In the genomic region with DNA sequence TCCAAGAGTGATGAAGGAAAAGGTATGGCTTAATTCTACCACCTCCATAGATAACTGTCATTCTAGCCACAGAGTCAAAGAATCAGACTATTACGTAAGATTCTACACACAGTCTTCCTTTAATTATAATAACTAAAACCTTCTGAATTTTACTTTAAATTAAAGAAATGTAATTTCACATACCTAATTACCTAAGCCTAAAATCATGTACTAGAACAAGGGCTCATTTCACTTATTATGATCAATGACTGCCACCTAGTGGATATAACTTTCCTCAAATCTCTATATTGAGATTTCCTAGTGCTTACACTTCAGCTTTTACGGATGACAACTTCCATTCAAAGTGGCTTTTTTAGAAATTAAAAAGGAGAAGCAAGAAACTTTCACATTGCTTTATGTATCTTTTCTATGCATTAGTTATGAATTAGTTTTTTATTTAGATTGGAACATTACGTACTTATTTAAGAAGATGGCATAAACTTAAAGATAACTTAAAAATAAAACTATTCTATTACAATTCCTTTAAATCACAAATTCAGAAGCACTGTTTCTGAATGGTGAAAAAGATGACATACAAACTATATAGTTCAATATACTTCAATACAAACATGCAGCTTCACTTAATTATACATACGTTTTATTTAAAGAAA, we compare ENCODE assay signal across 8 cellular contexts. TPM values are rescaled to one million over a fixed set of nuclear protein-coding genes. Genes with fewer than 3 reads are reported as not detected.
DNase-seq lines count a peak whose midpoint lies in the region; ATAC-seq and TF ChIP-seq lines count a peak whose summit lies in the region.

No MANE protein-coding gene starts in this region.

- no peaks in the 10 kb centered on the region for H3K27me3 Mint-ChIP-seq in activated CD8-positive, alpha-beta T cell treated with anti-CD3 and anti-CD28 coated beads for 36 hours
- H3K27me3 Mint-ChIP-seq in activated CD8-positive, alpha-beta T cell treated with anti-CD3 and anti-CD28 coated beads, Interleukin-2, amount 10 ng/mL, durations not matched to agents 7 days and 5 days (ENCODE audit: low read depth): no peaks in the 10 kb centered on the region

- H3K36me3 ChIP-seq in Karpas-422 (ENCODE audit: insufficient read depth, low read length): no peaks in the 10 kb centered on the region
- peaks cover 32% of the 10 kb centered on the region for H3K36me3 ChIP-seq in neutrophil

- no peak overlapping the region for H3K9ac ChIP-seq in Karpas-422 (ENCODE audit: low read length)

- no peaks in the 10 kb centered on the region for H4K20me1 ChIP-seq in Karpas-422 (ENCODE audit: insufficient read depth, low read depth, low read length)

- no peak overlapping the region for H3K27ac Mint-ChIP-seq in activated CD8-positive, alpha-beta T cell treated with anti-CD3 and anti-CD28 coated beads for 36 hours
- no peak overlapping the region for H3K27ac Mint-ChIP-seq in activated CD8-positive, alpha-beta T cell treated with anti-CD3 and anti-CD28 coated beads, Interleukin-2, amount 10 ng/mL, durations not matched to agents 7 days and 5 days

- no peaks in the 10 kb centered on the region for H3K79me2 ChIP-seq in Karpas-422 (ENCODE audit: low read length)

- H3K4me1 ChIP-seq in Karpas-422 (ENCODE audit: low read length) (no peaks in the 10 kb centered on the region), neutrophil (ENCODE audit: control insufficient read depth in 1 of 2, insufficient read depth in 1 of 2, low read depth in 1 of 2, low read length in 1 of 2) (peaks cover 0 to 6% of the 10 kb centered on the region in 2 experiments)

- H2AFZ ChIP-seq in Karpas-422 (ENCODE audit: low read length): 0 out of 2 replicates have a peak overlapping the region, but pooled peaks have one; percentile 1

- no peaks in the 10 kb centered on the region for H3K9me3 Mint-ChIP-seq in activated CD8-positive, alpha-beta T cell treated with anti-CD3 and anti-CD28 coated beads for 36 hours
- H3K9me3 Mint-ChIP-seq in activated CD8-positive, alpha-beta T cell treated with anti-CD3 and anti-CD28 coated beads, Interleukin-2, amount 10 ng/mL, durations not matched to agents 7 days and 5 days (ENCODE audit: insufficient read depth): no peaks in the 10 kb centered on the region

- ATAC-seq in activated CD8-positive, alpha-beta T cell treated with anti-CD3 and anti-CD28 coated beads for 36 hours: peak; percentile 42
- no peak for ATAC-seq in activated CD8-positive, alpha-beta T cell treated with anti-CD3 and anti-CD28 coated beads, Interleukin-2, amount 10 ng/mL, durations not matched to agents 7 days and 5 days
- no peak for ATAC-seq in GM21526 (IDR thresholded peaks at IDR 0.05; ENCODE audit: low FRiP score, unreplicated experiment)

- H3K27me3 ChIP-seq in Karpas-422 (ENCODE audit: low read length) (no peaks in the 10 kb centered on the region), neutrophil (no peaks in the 10 kb centered on the region)

- TF ChIP-seq CTCF in activated CD8-positive, alpha-beta T cell treated with anti-CD3 and anti-CD28 coated beads for 36 hours (IDR thresholded peaks at IDR 0.05): peak; percentile 75
- TF ChIP-seq CTCF in neutrophil (IDR thresholded peaks at IDR 0.05): peak; percentile 34

- POLR2A ChIA-PET in activated CD8-positive, alpha-beta T cell treated with anti-CD3 and anti-CD28 coated beads for 36 hours (lab: Charles Lee): no interaction called here
- POLR2A ChIA-PET in activated CD8-positive, alpha-beta T cell treated with anti-CD3 and anti-CD28 coated beads, Interleukin-2, amount 10 ng/mL, durations not matched to agents 7 days and 5 days (lab: Charles Lee): no interaction called here

- H3K4me1 Mint-ChIP-seq in activated CD8-positive, alpha-beta T cell treated with anti-CD3 and anti-CD28 coated beads for 36 hours (ENCODE audit: low read depth): no peaks in the 10 kb centered on the region
- H3K4me1 Mint-ChIP-seq in activated CD8-positive, alpha-beta T cell treated with anti-CD3 and anti-CD28 coated beads, Interleukin-2, amount 10 ng/mL, durations not matched to agents 7 days and 5 days (ENCODE audit: low read depth): no peaks in the 10 kb centered on the region

- no peak for DNase-seq in activated CD8-positive, alpha-beta T cell treated with anti-CD3 and anti-CD28 coated beads for 36 hours
- DNase-seq in activated CD8-positive, alpha-beta T cell treated with anti-CD3 and anti-CD28 coated beads, Interleukin-2, amount 10 ng/mL, durations not matched to agents 7 days and 5 days: no peak
- DNase-seq in Karpas-422 (peak; percentile 82), RPMI8226 (peak; percentile 40), fibroblast of gingiva (ENCODE audit: low read depth) (peak; percentile 42)
- DNase-seq in activated naive CD4-positive, alpha-beta T cell treated with Interleukin-2 at 50 U/mL for 16 hours: no peak

- no peaks in the 10 kb centered on the region for H3K9me2 ChIP-seq in Karpas-422 (replicated peaks; ENCODE audit: insufficient read depth, low read length)

- no peak overlapping the region for H3K4me3 ChIP-seq in Karpas-422 (ENCODE audit: low read length)
- no peak overlapping the region for H3K4me3 ChIP-seq in neutrophil (ENCODE audit: low read depth in 1 of 2, low read length in 1 of 2)

- H3K27ac ChIP-seq in Karpas-422 (ENCODE audit: low read length) (no peak overlapping the region), neutrophil (no peak overlapping the region)

- H3K36me3 Mint-ChIP-seq in activated CD8-positive, alpha-beta T cell treated with anti-CD3 and anti-CD28 coated beads for 36 hours (ENCODE audit: low read depth): no peaks in the 10 kb centered on the region
- no peaks in the 10 kb centered on the region for H3K36me3 Mint-ChIP-seq in activated CD8-positive, alpha-beta T cell treated with anti-CD3 and anti-CD28 coated beads, Interleukin-2, amount 10 ng/mL, durations not matched to agents 7 days and 5 days (ENCODE audit: low read depth)

- H3K4me2 ChIP-seq in Karpas-422 (ENCODE audit: low read depth, low read length, poor library complexity, severe bottlenecking): no peak overlapping the region

- no peaks in the 10 kb centered on the region for H3K9me3 ChIP-seq in Karpas-422 (ENCODE audit: low read length)
- no peaks in the 10 kb centered on the region for H3K9me3 ChIP-seq in neutrophil

- CTCF ChIA-PET in activated CD8-positive, alpha-beta T cell treated with anti-CD3 and anti-CD28 coated beads for 36 hours (lab: Charles Lee): interaction anchor here (0.7 to 4.9 kb wide), 13 partner anchors 8 to 709 kb away, joined by 3 to 32 read pairs (median 3); no protein-coding TSS in a partner anchor
- CTCF ChIA-PET in activated CD8-positive, alpha-beta T cell treated with anti-CD3 and anti-CD28 coated beads, Interleukin-2, amount 10 ng/mL, durations not matched to agents 7 days and 5 days (lab: Charles Lee): interaction anchor here (1.1 to 2.9 kb wide), 5 partner anchors 9 to 475 kb away, joined by 5 to 19 read pairs (median 10); a partner anchor contains a TSS

- no peak overlapping the region for H3K4me3 Mint-ChIP-seq in activated CD8-positive, alpha-beta T cell treated with anti-CD3 and anti-CD28 coated beads for 36 hours
- H3K4me3 Mint-ChIP-seq in activated CD8-positive, alpha-beta T cell treated with anti-CD3 and anti-CD28 coated beads, Interleukin-2, amount 10 ng/mL, durations not matched to agents 7 days and 5 days: no peak overlapping the region

- intact Hi-C loops in activated CD8-positive, alpha-beta T cell treated with anti-CD3 and anti-CD28 coated beads for 36 hours (cut with micrococcal nuclease): no loop called here

RNA-seq across cellular contexts. Expression of a gene that starts 18.2 kb away (rescaled TPM):
- under 1 TPM in 1 of 2 experiments, not detected in 1; 0.45 TPM for total RNA-seq in activated CD8-positive, alpha-beta T cell treated with anti-CD3 and anti-CD28 coated beads for 36 hours
- total RNA-seq in activated CD8-positive, alpha-beta T cell treated with anti-CD3 and anti-CD28 coated beads, Interleukin-2, amount 10 ng/mL, durations not matched to agents 7 days and 5 days: under 1 TPM; 0.26 to 0.32 TPM
- 0.87 and 2.2 TPM in 2 replicates for total RNA-seq in Karpas-422 (2014; rRNA removed; shearing (Covaris generic); ENCODE audit: low replicate concordance)

Comparison
In these comparisons a context has a peak if more than half of its experiments do, and no peak if none do; other contexts are left out.
1. DNase-seq: peak in Karpas-422 (single experiment), RPMI8226 (single experiment) and fibroblast of gingiva (single experiment); none in activated CD8-positive, alpha-beta T cell treated with anti-CD3 and anti-CD28 coated beads for 36 hours (single experiment), activated CD8-positive, alpha-beta T cell treated with anti-CD3 and anti-CD28 coated beads, Interleukin-2, amount 10 ng/mL, durations not matched to agents 7 days and 5 days (single experiment) and activated naive CD4-positive, alpha-beta T cell treated with Interleukin-2 at 50 U/mL for 16 hours (single experiment).